9 cellular contexts compared by ENCODE assay signal in the genomic region with DNA sequence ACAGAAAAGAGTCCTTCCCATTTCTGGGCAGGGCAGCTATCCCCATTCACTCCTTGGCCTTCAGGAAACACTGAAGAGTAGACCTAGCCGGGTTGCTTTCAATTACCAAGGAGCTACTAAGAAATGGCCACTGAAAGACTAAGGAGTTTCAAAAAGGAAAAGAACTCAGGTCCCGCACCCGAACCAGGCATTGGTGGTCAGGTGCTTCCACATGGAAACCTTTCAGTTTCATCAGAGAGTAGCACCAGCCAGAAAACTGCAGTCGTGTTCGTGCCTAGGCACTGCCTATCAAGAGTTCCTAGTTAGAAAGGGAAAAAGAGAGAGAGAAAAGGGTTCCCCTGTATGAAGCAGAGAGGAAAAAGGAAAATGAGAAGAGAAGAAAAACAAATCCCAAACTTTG.
"Had no signal": no experiment of that assay in that cellular context is flagged by ENCODE, and none has a peak within 500 bp of the region (broad histone marks: within the 10 kb centered on the region; RNA-seq: fewer than 3 reads in every experiment).

No MANE protein-coding gene starts in this region.

- H3K4me3 ChIP-seq: GM23248, GM23338, HAP-1 had no signal

- H3K36me3 ChIP-seq: HAP-1 had no signal

- H3K9me3 ChIP-seq: HAP-1 had no signal

- DNase-seq: GM23248, GOT3, H7, H9, HCEC 1CT, HFFc6 had no signal

- H3K9ac ChIP-seq: GM23248 had no signal

- H3K4me1 ChIP-seq: HAP-1 had no signal

- H2AFZ ChIP-seq: GM23248, GM23338 had no signal

- ATAC-seq: GM23338, HCT116 had no signal

- H3K4me2 ChIP-seq: GM23338 had no signal

- H3K27ac ChIP-seq: GM23248 had no signal
